Comparison of ENCODE assay signal across 8 cellular contexts in genomic region chr1:77282187-77282865, GRCh38. TPM values are rescaled to one million over a fixed set of nuclear protein-coding genes. Genes with fewer than 3 reads are reported as not detected.
A peak's percentile ranks its signal among the peaks of the same experiment; 100 is the strongest.
DNase-seq lines count a peak whose midpoint lies in the region; ATAC-seq and TF ChIP-seq lines count a peak whose summit lies in the region.

No MANE protein-coding gene starts in this region.

- H3K27ac ChIP-seq in CD4-positive, CD25-positive, alpha-beta regulatory T cell (ENCODE audit: insufficient read depth, low read length, poor library complexity, severe bottlenecking), result no peak overlapping the region
- H3K27ac ChIP-seq in parathyroid adenoma, result no peak overlapping the region

- peak overlapping the region; percentile 60 for H3K4me3 ChIP-seq in CD4-positive, CD25-positive, alpha-beta regulatory T cell (ENCODE audit: low read depth, low read length)
- H3K4me3 ChIP-seq in parathyroid adenoma (ENCODE audit: low read depth, low read length), result peak overlapping the region; percentile 38

- no peak overlapping the region for H3K9ac ChIP-seq in parathyroid adenoma

- H2AFZ ChIP-seq in parathyroid adenoma, result peak overlapping the region; percentile 56

- H3K4me2 ChIP-seq in parathyroid adenoma (ENCODE audit: low read length), result peak overlapping the region; percentile 84

- ATAC-seq in CD4-positive, CD25-positive, alpha-beta regulatory T cell (ENCODE audit: low read depth in 2 of 2), result peak; percentile 46 to 59
- peak; percentile 34 for ATAC-seq in GM21381 (IDR thresholded peaks at IDR 0.05; ENCODE audit: unreplicated experiment)

- peaks cover 18% of the 10 kb centered on the region for H3K27me3 ChIP-seq in CD4-positive, CD25-positive, alpha-beta regulatory T cell (ENCODE audit: control insufficient read depth, insufficient read depth, low read length)
- H3K27me3 ChIP-seq in parathyroid adenoma (ENCODE audit: control insufficient read depth, insufficient read depth, low read length), result no peaks in the 10 kb centered on the region

- peaks cover 30% of the 10 kb centered on the region for H3K4me1 ChIP-seq in CD4-positive, CD25-positive, alpha-beta regulatory T cell (ENCODE audit: control insufficient read depth, insufficient read depth, low read length, poor library complexity, severe bottlenecking)
- H3K4me1 ChIP-seq in parathyroid adenoma, result no peaks in the 10 kb centered on the region

- peaks cover 0 to 6% (median 0%) of the 10 kb centered on the region in 7 donors for H3K9me3 Mint-ChIP-seq in CD4-positive, CD25-positive, alpha-beta regulatory T cell

- peak overlapping the region in 2 of 3 donors; percentile 24 to 45 for H3K27ac Mint-ChIP-seq in CD4-positive, CD25-positive, alpha-beta regulatory T cell

- peak; percentile 3 to 48 (median 41) for DNase-seq in CD4-positive, CD25-positive, alpha-beta regulatory T cell
- peak; percentile 2 for DNase-seq in NCI-H345 treated with DMSO at 0.1 percent for 48 hours (lab: John Stamatoyannopoulos, UW; ENCODE audit: unreplicated experiment)
- DNase-seq in activated effector memory CD4-positive, alpha-beta T cell treated with Interleukin-2 at 50 U/mL for 16 hours, result peak; percentile 21
- DNase-seq in glomerular visceral epithelial cell (ENCODE audit: extremely low spot score), result peak; percentile 52
- DNase-seq in NCI-H2196 treated with DMSO at 0.1 percent for 48 hours (lab: John Stamatoyannopoulos, UW; ENCODE audit: unreplicated experiment), result no peak
- no peak for DNase-seq in cortex of kidney (lab: John Stamatoyannopoulos, UW)

- H3K36me3 ChIP-seq in CD4-positive, CD25-positive, alpha-beta regulatory T cell (ENCODE audit: control insufficient read depth, insufficient read depth, low read length), result no peaks in the 10 kb centered on the region
- H3K36me3 ChIP-seq in parathyroid adenoma (ENCODE audit: control insufficient read depth, insufficient read depth, low read length), result no peaks in the 10 kb centered on the region

- peak overlapping the region; percentile 59 to 89 (median 79) for H3K4me3 Mint-ChIP-seq in CD4-positive, CD25-positive, alpha-beta regulatory T cell

- TF ChIP-seq CTCF in parathyroid adenoma (IDR thresholded peaks at IDR 0.05), result no peak

- H3K9me3 ChIP-seq in CD4-positive, CD25-positive, alpha-beta regulatory T cell (ENCODE audit: control insufficient read depth in 2 of 2, low read length in 2 of 2), result no peaks in the 10 kb centered on the region
- no peaks in the 10 kb centered on the region for H3K9me3 ChIP-seq in parathyroid adenoma (ENCODE audit: control insufficient read depth, low read length)

- H3K36me3 Mint-ChIP-seq in CD4-positive, CD25-positive, alpha-beta regulatory T cell, result peaks cover under 1% of the 10 kb centered on the region

- H3K79me2 ChIP-seq in parathyroid adenoma, result no peaks in the 10 kb centered on the region

- peaks cover 8 to 51% (median 26%) of the 10 kb centered on the region in 4 donors for H3K4me1 Mint-ChIP-seq in CD4-positive, CD25-positive, alpha-beta regulatory T cell

- peaks cover 37% of the 10 kb centered on the region for H3K27me3 Mint-ChIP-seq in CD4-positive, CD25-positive, alpha-beta regulatory T cell

RNA-seq across cellular contexts. Expression of gene AK5, which starts 0.5 kb away (rescaled TPM):
- total RNA-seq in CD4-positive, CD25-positive, alpha-beta regulatory T cell, result 7.3 TPM
- 10 to 100 TPM in 2 of 4 donors, 1 to 10 TPM in 2; 8.9 to 22.5 (median 14.2) TPM for polyA plus RNA-seq in CD4-positive, CD25-positive, alpha-beta regulatory T cell

Comparison
In these comparisons a context has a peak if more than half of its experiments do, and no peak if none do; other contexts are left out.
1. DNase-seq: peak in CD4-positive, CD25-positive, alpha-beta regulatory T cell (3 of 3), NCI-H345 treated with DMSO at 0.1 percent for 48 hours (single experiment), activated effector memory CD4-positive, alpha-beta T cell treated with Interleukin-2 at 50 U/mL for 16 hours (single experiment) and glomerular visceral epithelial cell (single experiment); none in NCI-H2196 treated with DMSO at 0.1 percent for 48 hours (single experiment) and cortex of kidney (single experiment).